1 cellular context compared by ENCODE assay signal in genomic region chrX:53190363-53190960, GRCh38.
TF ChIP-seq lines count a peak whose summit lies in the region.

No MANE protein-coding gene starts in this region.

TF ChIP-seq in GM23338, 12 proteins besides CTCF, POLR2A, EP300 and RAD21 (continued from another document):
- TF ChIP-seq ZNF462 (CRISPR knock-in tag; IDR thresholded peaks at IDR 0.05) (no peak), CREB1 (CRISPR knock-in tag; IDR thresholded peaks at IDR 0.05; ENCODE audit: low read depth) (no peak), NANOG (IDR thresholded peaks at IDR 0.05; ENCODE audit: borderline replicate concordance) (no peak), ETS1 (IDR thresholded peaks at IDR 0.05) (no peak), JUNB (IDR thresholded peaks at IDR 0.05; ENCODE audit: unreplicated experiment) (no peak), STAT1 (IDR thresholded peaks at IDR 0.05; ENCODE audit: unreplicated experiment) (no peak), ZNF114 (CRISPR knock-in tag; IDR thresholded peaks at IDR 0.05) (no peak)
